ENCODE assay signal across 8 cellular contexts in genomic region chr17:67994827-67995567, GRCh38. TPM values are rescaled to one million over a fixed set of nuclear protein-coding genes. Genes with fewer than 3 reads are reported as not detected.
DNase-seq lines count a peak whose midpoint lies in the region; TF ChIP-seq lines count a peak whose summit lies in the region.

No MANE protein-coding gene starts in this region.

- peaks cover 3% of the 10 kb centered on the region for H3K4me1 ChIP-seq in NT2/D1 (ENCODE audit: insufficient read depth, insufficient read length)
- peaks cover 7% of the 10 kb centered on the region for H3K4me1 ChIP-seq in thymus (ENCODE audit: control insufficient read depth, insufficient read depth, low read length)

- H3K9me3 ChIP-seq in NT2/D1 (ENCODE audit: insufficient read depth, low read length): no peaks in the 10 kb centered on the region
- H3K9me3 ChIP-seq in thymus (ENCODE audit: control insufficient read depth): no peaks in the 10 kb centered on the region

- H3K27ac ChIP-seq in thymus (ENCODE audit: low read depth): no peak overlapping the region

- TF ChIP-seq CTCF in choroid plexus epithelial cell (conservative IDR thresholded peaks at IDR 0.05; ENCODE audit: low read depth, low read length) (no peak), lower leg skin (IDR thresholded peaks at IDR 0.05) (no peak)

- H3K9ac ChIP-seq in NT2/D1 (ENCODE audit: insufficient read length, low read depth): peak overlapping the region; percentile 72

- H3K27me3 ChIP-seq in NT2/D1 (ENCODE audit: insufficient read depth, insufficient read length) (peaks cover 20% of the 10 kb centered on the region), thymus (ENCODE audit: control insufficient read depth, insufficient read depth) (peaks cover 49% of the 10 kb centered on the region)

- 8 to 13% methylated on average over 9 of the region's 9 CpGs for WGBS in lower leg skin, 2 donors
- 35% methylated on average over 9 of the region's 9 CpGs for WGBS in thymus

- TF ChIP-seq POLR2A in lower leg skin (IDR thresholded peaks at IDR 0.05): no peak

- H3K4me3 ChIP-seq in NT2/D1 (ENCODE audit: insufficient read length, low read depth) (peak overlapping the region; percentile 44), choroid plexus epithelial cell (ENCODE audit: low read depth, low read length) (peak overlapping the region; percentile 62), lower leg skin (ENCODE audit: low read depth, poor library complexity, severe bottlenecking) (peak overlapping the region; percentile 4), thymus (ENCODE audit: low read length) (peak overlapping the region; percentile 44)

- intact Hi-C loops in lower leg skin (cut with DNase I; ENCODE audit: low total_unique reads): no loop called here

- H3K36me3 ChIP-seq in NT2/D1 (ENCODE audit: insufficient read depth, insufficient read length, low read length) (peaks cover 5% of the 10 kb centered on the region), thymus (ENCODE audit: control insufficient read depth, insufficient read depth) (no peaks in the 10 kb centered on the region)

- peak; percentile 53 for DNase-seq in NCI-H2171 treated with DMSO at 0.1 percent for 48 hours (lab: John Stamatoyannopoulos, UW)
- no peak for DNase-seq in NCI-H2171 (lab: John Stamatoyannopoulos, UW)
- no peak for DNase-seq in NT2/D1 (ENCODE audit: low read depth, low spot score)
- peak; percentile 85 for DNase-seq in choroid plexus epithelial cell (ENCODE audit: low read depth)
- no peak for DNase-seq in lower leg skin (ENCODE audit: low spot score in 2 of 2)
- no peak for DNase-seq in cortex of kidney (lab: John Stamatoyannopoulos, UW)
- DNase-seq in NOMO-1 treated with dmso at 0.1 percent for 144 hours (lab: John Stamatoyannopoulos, UW; ENCODE audit: unreplicated experiment): no peak

RNA-seq across cellular contexts. Expression of gene C17orf58, which starts 1.3 kb away (rescaled TPM):
- 1 to 10 TPM; 4.8 to 9.8 (median 6.8) TPM for total RNA-seq in lower leg skin
- polyA plus RNA-seq in thymus: 15.7 TPM

RNA-seq across cellular contexts. Expression of gene KPNA2, which starts 40.5 kb away (rescaled TPM):
- 10 to 100 TPM; 10.6 to 29.7 (median 16.4) TPM for total RNA-seq in lower leg skin
- polyA plus RNA-seq in thymus: 29.9 TPM

Comparison
In these comparisons a context has a peak if more than half of its experiments do, and no peak if none do; other contexts are left out.
1. DNase-seq: peak in NCI-H2171 treated with DMSO at 0.1 percent for 48 hours (single experiment) and choroid plexus epithelial cell (single experiment); none in NCI-H2171 (single experiment), NT2/D1 (single experiment), lower leg skin (0 of 2), cortex of kidney (single experiment) and NOMO-1 treated with dmso at 0.1 percent for 144 hours (single experiment).
2. H3K4me3 ChIP-seq: peak in every context shown above with its lines; median percentile 62 in choroid plexus epithelial cell; 44 in NT2/D1; 44 in thymus; 4 in lower leg skin.